8 cellular contexts compared by ENCODE assay signal in the genomic region with DNA sequence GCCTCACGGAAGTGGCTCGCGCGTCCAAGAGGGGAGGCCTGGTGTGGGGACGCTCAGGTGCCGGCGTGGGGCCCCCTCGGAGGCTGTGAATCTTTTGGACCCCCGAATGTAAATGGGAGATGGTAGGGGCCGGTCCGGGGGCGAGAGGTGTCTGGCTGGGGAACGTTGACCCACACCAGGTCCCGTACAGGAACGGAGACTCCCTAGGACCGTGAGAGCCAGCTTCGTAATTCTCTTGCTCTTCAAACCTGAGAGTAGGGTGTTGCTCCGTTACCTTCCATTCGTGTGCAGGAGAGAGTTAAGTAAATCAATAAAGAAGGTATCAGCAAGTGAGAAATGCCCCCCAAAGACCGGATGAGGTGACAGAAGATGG. TPM values are rescaled to one million over a fixed set of nuclear protein-coding genes. Genes with fewer than 3 reads are reported as not detected.
DNase-seq lines count a peak whose midpoint lies in the region; ATAC-seq and TF ChIP-seq lines count a peak whose summit lies in the region.

No MANE protein-coding gene starts in this region.

- TF ChIP-seq POLR2A in GM15510 (IDR thresholded peaks at IDR 0.05; ENCODE audit: borderline replicate concordance, extremely low read depth, insufficient read length) = peak; percentile 8

- H3K27ac Mint-ChIP-seq in chondrocyte (ENCODE audit: unreplicated experiment) = peak overlapping the region; percentile 99

- intact Hi-C loops in mucosa of descending colon (cut with DNase I, micrococcal nuclease) = no loop called here

- no peaks in the 10 kb centered on the region for H3K9me3 ChIP-seq in KOPT-K1 (ENCODE audit: insufficient read depth, low read length, poor library complexity, severe bottlenecking)
- H3K9me3 ChIP-seq in mucosa of descending colon = no peaks in the 10 kb centered on the region

- peaks cover 36% of the 10 kb centered on the region for H3K4me1 ChIP-seq in mucosa of descending colon (ENCODE audit: low read depth)

- H3K27me3 Mint-ChIP-seq in chondrocyte (ENCODE audit: low read depth) = no peaks in the 10 kb centered on the region

- ATAC-seq in mucosa of descending colon = peak; percentile 17
- no peak for ATAC-seq in HG02870 (IDR thresholded peaks at IDR 0.05; ENCODE audit: unreplicated experiment)
- ATAC-seq in GM18909 (IDR thresholded peaks at IDR 0.05; ENCODE audit: poor library complexity, unreplicated experiment) = no peak
- no peak for ATAC-seq in HG03520 (IDR thresholded peaks at IDR 0.05; ENCODE audit: unreplicated experiment)

- H3K27ac ChIP-seq in KOPT-K1 (ENCODE audit: low read depth, low read length, poor library complexity, severe bottlenecking) = peak overlapping the region; percentile 82

- peak overlapping the region; percentile 73 for H3K4me3 ChIP-seq in mucosa of descending colon

- DNase-seq in chondrocyte (ENCODE audit: low spot score) = no peak
- no peak for DNase-seq in mucosa of descending colon
- DNase-seq in AML-193 (lab: John Stamatoyannopoulos, UW) = no peak

- no peaks in the 10 kb centered on the region for H3K36me3 ChIP-seq in KOPT-K1 (ENCODE audit: insufficient read depth, low read length)
- no peaks in the 10 kb centered on the region for H3K36me3 ChIP-seq in mucosa of descending colon (ENCODE audit: low read depth)

- peaks cover 5% of the 10 kb centered on the region for H3K36me3 Mint-ChIP-seq in chondrocyte (ENCODE audit: low read depth)

- no peaks in the 10 kb centered on the region for H3K9me3 Mint-ChIP-seq in chondrocyte (ENCODE audit: low read depth)

- TF ChIP-seq CTCF in chondrocyte (IDR thresholded peaks at IDR 0.05) = no peak
- TF ChIP-seq CTCF in mucosa of descending colon (IDR thresholded peaks at IDR 0.05) = no peak

- peak overlapping the region; percentile 87 for H3K4me3 Mint-ChIP-seq in chondrocyte (ENCODE audit: unreplicated experiment)

- peaks cover 82% of the 10 kb centered on the region for H3K4me1 Mint-ChIP-seq in chondrocyte (ENCODE audit: low read depth)

RNA-seq across cellular contexts. Expression of a gene that starts 0.5 kb away (rescaled TPM):
- total RNA-seq in chondrocyte = 18.1 to 20.1 TPM (median 18.5 TPM) in 3 replicates
- 10 to 100 TPM; 16.4 to 25.2 (median 17.3) TPM for total RNA-seq in mucosa of descending colon

RNA-seq across cellular contexts. Expression of a gene that starts 0.9 kb away (rescaled TPM):
- 40.9 to 46.0 TPM (median 44.4 TPM) in 3 replicates for total RNA-seq in chondrocyte
- 10 to 100 TPM in 2 of 3 donors, 1 to 10 TPM in 1; 10.0 to 21.5 (median 12.2) TPM for total RNA-seq in mucosa of descending colon
